In genomic region chrX:102863735-102864134, GRCh38 we compare ENCODE assay signal across 8 cellular contexts.
DNase-seq lines count a peak whose midpoint lies in the region; ATAC-seq and TF ChIP-seq lines count a peak whose summit lies in the region.

No MANE protein-coding gene starts in this region.

- DNase-seq in GM06990 (ENCODE audit: extremely low read depth, insufficient read length) (peak; percentile 13), H9 (peak; percentile 66), M059J (ENCODE audit: low read depth) (peak; percentile 77), SHP77 treated with DMSO at 0.1 percent for 48 hours (lab: John Stamatoyannopoulos, UW) (peak; percentile 1), germinal center (ENCODE audit: low spot score) (peak; percentile 45), trophoblast cell (peak; percentile 58 to 92), upper lobe of left lung (peak in 1 of 2 donors; percentile 80)
- peak; percentile 66 for DNase-seq in activated effector memory CD4-positive, alpha-beta T cell treated with Interleukin-2 at 50 U/mL for 16 hours

- peaks cover 3 to 23% (median 21%) of the 10 kb centered on the region in 3 experiments for H3K36me3 Mint-ChIP-seq in H9 (ENCODE audit: insufficient read depth in 1 of 3, low read depth in 3 of 3)

- no peak overlapping the region for H3K27ac Mint-ChIP-seq in H9

- H3K23ac ChIP-seq in H9 (ENCODE audit: insufficient read length, low read depth, low read length) (no peak overlapping the region), trophoblast cell (ENCODE audit: low read length) (no peak overlapping the region)

- peaks cover 4% of the 10 kb centered on the region in 2 experiments for H3K4me1 Mint-ChIP-seq in H9

- H3K4me2 ChIP-seq in H9 (ENCODE audit: insufficient read depth, insufficient read length, low read length), result no peak overlapping the region
- H3K4me2 ChIP-seq in trophoblast cell (ENCODE audit: low read length), result no peak overlapping the region

- no CpG with 5 or more reads among the region's 4 CpGs for WGBS in H9 (ENCODE audit: extremely low coverage, insufficient read length, low lambda C conversion rate)
- no CpG with 5 or more reads among the region's 4 CpGs for WGBS in trophoblast cell (ENCODE audit: extremely low coverage, insufficient coverage, insufficient read length)
- 3 to 4% methylated on average over 4 of the region's 4 CpGs for WGBS in upper lobe of left lung, 2 donors

- H2BK20ac ChIP-seq in H9 (ENCODE audit: low read depth, low read length, poor library complexity, severe bottlenecking), result no peak overlapping the region

- no peak overlapping the region for H4K5ac ChIP-seq in H9 (ENCODE audit: insufficient read length, low read depth, low read length)

- peak; percentile 90 to 91 for ATAC-seq in upper lobe of left lung (ENCODE audit: low FRiP score in 2 of 2)

- TF ChIP-seq EP300 in upper lobe of left lung (IDR thresholded peaks at IDR 0.05), result no peak

- H4K12ac ChIP-seq in trophoblast cell (ENCODE audit: low read depth, low read length), result no peak overlapping the region

- H3K23me2 ChIP-seq in H9 (ENCODE audit: insufficient read length, low read depth, low read length, poor library complexity, severe bottlenecking), result no peaks in the 10 kb centered on the region

- H3K56ac ChIP-seq in H9 (ENCODE audit: insufficient read length, low read depth, low read length), result no peak overlapping the region

- H3K18ac ChIP-seq in H9 (ENCODE audit: insufficient read length, low read depth, low read length) (no peak overlapping the region), trophoblast cell (ENCODE audit: low read length) (no peak overlapping the region)

- H2BK15ac ChIP-seq in H9 (ENCODE audit: low read depth, low read length), result no peak overlapping the region

- peaks cover 55 to 61% of the 10 kb centered on the region in 2 experiments for H3K9me3 Mint-ChIP-seq in H9

- H3K79me2 ChIP-seq in H9 (ENCODE audit: insufficient read depth, low read length) (no peaks in the 10 kb centered on the region), trophoblast cell (ENCODE audit: control insufficient read depth, insufficient read depth, low read length, poor library complexity) (no peaks in the 10 kb centered on the region)

- no peak for TF ChIP-seq POLR2A in upper lobe of left lung (IDR thresholded peaks at IDR 0.05)

- no peaks in the 10 kb centered on the region for H3K9me3 ChIP-seq in H9 (ENCODE audit: control insufficient read depth, low read depth, low read length)
- H3K9me3 ChIP-seq in trophoblast cell (ENCODE audit: insufficient read depth, low read depth, low read length), result no peaks in the 10 kb centered on the region
- no peaks in the 10 kb centered on the region for H3K9me3 ChIP-seq in upper lobe of left lung

- TF ChIP-seq CTCF in GM06990 (IDR thresholded peaks at IDR 0.05; ENCODE audit: insufficient read depth, low read length, poor library complexity, severe bottlenecking) (peak; percentile 90), H9 (conservative IDR thresholded peaks at IDR 0.05) (peak; percentile 81), upper lobe of left lung (IDR thresholded peaks at IDR 0.05) (peak; percentile 53 to 97 (median 78))

- H3K36me3 ChIP-seq in GM06990 (ENCODE audit: control insufficient read depth, insufficient read depth, low read length), result no peaks in the 10 kb centered on the region
- peaks cover 2 to 6% of the 10 kb centered on the region in 2 experiments for H3K36me3 ChIP-seq in trophoblast cell (ENCODE audit: control insufficient read depth in 1 of 2, insufficient read depth in 2 of 2, low read length in 2 of 2)
- H3K36me3 ChIP-seq in upper lobe of left lung, result peaks cover 0 to 2% (median 0%) of the 10 kb centered on the region in 4 donors

- no peak overlapping the region for H2AK5ac ChIP-seq in H9 (ENCODE audit: insufficient read length, low read length)
- no peak overlapping the region for H2AK5ac ChIP-seq in trophoblast cell (ENCODE audit: low read length)

- H2BK120ac ChIP-seq in H9 (ENCODE audit: low read depth, low read length, poor library complexity, severe bottlenecking) (no peak overlapping the region), trophoblast cell (ENCODE audit: insufficient read depth, low read length, poor library complexity) (no peak overlapping the region)

- H3K4ac ChIP-seq in H9 (ENCODE audit: low read depth, low read length), result no peak overlapping the region
- H3K4ac ChIP-seq in trophoblast cell (ENCODE audit: low read depth, low read length), result no peak overlapping the region

- H3K14ac ChIP-seq in H9 (ENCODE audit: insufficient read depth, low read length) (no peak overlapping the region), trophoblast cell (ENCODE audit: low read length) (no peak overlapping the region)

- H4K20me1 ChIP-seq in H9 (ENCODE audit: control insufficient read depth, insufficient read depth, insufficient read length), result no peaks in the 10 kb centered on the region

- H3K4me3 Mint-ChIP-seq in H9, result no peak overlapping the region

- no peaks in the 10 kb centered on the region for H3K27me3 Mint-ChIP-seq in H9 (ENCODE audit: low read depth)

- H3K9ac ChIP-seq in H9 (ENCODE audit: extremely low read depth, insufficient read length, low read length) (no peak overlapping the region), trophoblast cell (ENCODE audit: low read length) (no peak overlapping the region)

- H3K27ac ChIP-seq in H9 (ENCODE audit: insufficient read length, low read depth, low read length) (no peak overlapping the region), trophoblast cell (ENCODE audit: low read depth, low read length) (no peak overlapping the region), upper lobe of left lung (no peak overlapping the region)

- H3T11ph ChIP-seq in H9 (ENCODE audit: low read length), result no peak overlapping the region

- H4K8ac ChIP-seq in H9 (replicated peaks; ENCODE audit: insufficient read length, low read depth, low read length) (no peak overlapping the region), trophoblast cell (ENCODE audit: low read depth, low read length) (no peak overlapping the region)

- H2BK5ac ChIP-seq in H9 (ENCODE audit: insufficient read length, low read length), result no peak overlapping the region
- no peak overlapping the region for H2BK5ac ChIP-seq in trophoblast cell (ENCODE audit: low read depth, low read length, poor library complexity)

- H3K79me1 ChIP-seq in H9 (ENCODE audit: insufficient read depth, low read depth, low read length, poor library complexity, severe bottlenecking) (no peaks in the 10 kb centered on the region), trophoblast cell (ENCODE audit: low read length) (no peaks in the 10 kb centered on the region)

- H2BK12ac ChIP-seq in H9 (ENCODE audit: insufficient read length, low read depth, low read length) (no peak overlapping the region), trophoblast cell (ENCODE audit: low read length) (no peak overlapping the region)

- no peaks in the 10 kb centered on the region; the same call in 1 of the 2 replicates for H3K4me1 ChIP-seq in H9 (ENCODE audit: insufficient read depth, low read length)
- H3K4me1 ChIP-seq in trophoblast cell (ENCODE audit: control insufficient read depth in 1 of 2, insufficient read depth in 2 of 2, low read length in 2 of 2), result peaks cover 7 to 8% of the 10 kb centered on the region in 2 experiments
- no peaks in the 10 kb centered on the region for H3K4me1 ChIP-seq in upper lobe of left lung

- H3K27me3 ChIP-seq in GM06990 (replicated peaks; ENCODE audit: control insufficient read depth, insufficient read depth, low read length), result no peaks in the 10 kb centered on the region
- no peaks in the 10 kb centered on the region for H3K27me3 ChIP-seq in H9 (ENCODE audit: insufficient read depth, low read length)
- H3K27me3 ChIP-seq in trophoblast cell (ENCODE audit: insufficient read depth, low read length), result no peaks in the 10 kb centered on the region
- no peaks in the 10 kb centered on the region for H3K27me3 ChIP-seq in upper lobe of left lung

- H4K91ac ChIP-seq in H9 (ENCODE audit: insufficient read length, low read depth, low read length), result no peak overlapping the region
- no peak overlapping the region for H4K91ac ChIP-seq in trophoblast cell (ENCODE audit: low read depth, low read length)

- H2AFZ ChIP-seq in H9 (ENCODE audit: low read length) (no peak overlapping the region), trophoblast cell (ENCODE audit: insufficient read depth, low read length, poor library complexity) (no peak overlapping the region)

- H3K4me3 ChIP-seq in GM06990 (replicated peaks; ENCODE audit: low read depth, low read length) (no peak overlapping the region), trophoblast cell (ENCODE audit: low read depth, low read length) (no peak overlapping the region), upper lobe of left lung (no peak overlapping the region)
